In the genomic region with DNA sequence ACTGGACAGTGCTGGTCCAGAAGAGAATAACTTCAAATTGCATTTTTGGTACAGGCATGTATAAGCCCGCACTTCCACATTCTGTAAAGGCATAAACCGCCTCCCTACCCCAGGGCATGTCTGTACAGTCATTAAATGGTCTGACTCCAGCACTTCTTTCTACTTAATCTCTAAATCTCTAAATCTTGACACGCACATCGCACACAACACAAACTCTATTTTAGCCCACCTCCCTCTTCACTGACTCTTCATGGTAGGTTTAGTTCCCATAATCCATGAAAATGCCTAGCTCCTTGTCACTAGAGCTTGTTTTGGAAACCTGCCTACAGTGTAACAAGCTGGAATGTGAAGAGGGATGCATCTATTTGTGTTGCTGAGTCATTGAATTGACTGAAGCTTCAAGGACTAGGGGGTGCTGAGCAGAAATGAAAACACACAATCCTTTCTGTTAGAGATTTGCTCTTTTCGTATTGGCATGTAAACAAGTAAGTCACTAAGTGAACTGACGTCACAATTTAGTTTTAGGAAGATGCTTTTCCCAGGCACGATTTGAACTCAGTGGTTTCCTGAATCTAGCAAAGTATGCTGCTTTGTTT, we compare ENCODE assay signal across 8 cellular contexts. TPM values are rescaled to one million over a fixed set of nuclear protein-coding genes. Genes with fewer than 3 reads are reported as not detected.
DNase-seq lines count a peak whose midpoint lies in the region; ATAC-seq and TF ChIP-seq lines count a peak whose summit lies in the region.

No MANE protein-coding gene starts in this region.

- H3K4me3 ChIP-seq in OCI-LY3 (ENCODE audit: low read length) (peak overlapping the region; percentile 93), breast epithelium (peak overlapping the region in 2 of 3 donors; percentile 88 to 90)

- H3K36me3 Mint-ChIP-seq in CD14-positive monocyte, result peaks cover 0 to 4% of the 10 kb centered on the region in 2 donors
- H3K36me3 Mint-ChIP-seq in stimulated activated effector memory CD8-positive, alpha-beta T cell treated with anti-CD3 and anti-CD28 coated beads, Interleukin-12 subunit alpha, Interleukin-12 subunit beta, amount 100 ng/mL, for 72 hours, result no peaks in the 10 kb centered on the region

- H3K27me3 Mint-ChIP-seq in CD14-positive monocyte (ENCODE audit: low read depth in 3 of 3), result peaks cover 23 to 37% (median 25%) of the 10 kb centered on the region in 3 donors

- no peaks in the 10 kb centered on the region for H3K36me3 ChIP-seq in OCI-LY3 (replicated peaks; ENCODE audit: low read depth, low read length)
- no peaks in the 10 kb centered on the region for H3K36me3 ChIP-seq in breast epithelium

- H3K79me2 ChIP-seq in OCI-LY3 (ENCODE audit: low read length), result peaks cover 19% of the 10 kb centered on the region

- TF ChIP-seq POLR2A in breast epithelium (IDR thresholded peaks at IDR 0.05), result no peak

- no peak for ATAC-seq in stimulated activated effector memory CD8-positive, alpha-beta T cell treated with anti-CD3 and anti-CD28 coated beads, Interleukin-12 subunit alpha, Interleukin-12 subunit beta, amount 100 ng/mL, for 72 hours
- no peak for ATAC-seq in GM21360 (IDR thresholded peaks at IDR 0.05; ENCODE audit: unreplicated experiment)

- H3K9me3 ChIP-seq in OCI-LY3 (ENCODE audit: insufficient read depth, low read length) (no peaks in the 10 kb centered on the region), breast epithelium (no peaks in the 10 kb centered on the region)

- peaks cover 29% of the 10 kb centered on the region for H3K4me1 ChIP-seq in OCI-LY3 (ENCODE audit: low read length)
- no peaks in the 10 kb centered on the region for H3K4me1 ChIP-seq in breast epithelium

- peaks cover 0 to 7% (median 0%) of the 10 kb centered on the region in 7 donors for H3K9me3 Mint-ChIP-seq in CD14-positive monocyte
- no peaks in the 10 kb centered on the region for H3K9me3 Mint-ChIP-seq in stimulated activated effector memory CD8-positive, alpha-beta T cell treated with anti-CD3 and anti-CD28 coated beads, Interleukin-12 subunit alpha, Interleukin-12 subunit beta, amount 100 ng/mL, for 72 hours

- TF ChIP-seq CTCF in CD14-positive monocyte (IDR thresholded peaks at IDR 0.05) (no peak), OCI-LY3 (IDR thresholded peaks at IDR 0.05; ENCODE audit: low read depth, low read length) (no peak), breast epithelium (IDR thresholded peaks at IDR 0.05) (no peak)

- H3K27me3 ChIP-seq in OCI-LY3 (ENCODE audit: low read depth, low read length) (no peaks in the 10 kb centered on the region), breast epithelium (no peaks in the 10 kb centered on the region)

- H3K27ac Mint-ChIP-seq in CD14-positive monocyte, result peak overlapping the region in 6 of 7 donors; percentile 37 to 82 (median 76)
- peak overlapping the region; percentile 94 for H3K27ac Mint-ChIP-seq in stimulated activated effector memory CD8-positive, alpha-beta T cell treated with anti-CD3 and anti-CD28 coated beads, Interleukin-12 subunit alpha, Interleukin-12 subunit beta, amount 100 ng/mL, for 72 hours

- peak overlapping the region; percentile 88 for H2AFZ ChIP-seq in OCI-LY3 (ENCODE audit: low read depth, low read length)

- no peak overlapping the region; the same call in 1 of the 2 replicates for H3K9ac ChIP-seq in OCI-LY3 (ENCODE audit: low read length)

- DNase-seq in CD14-positive monocyte (ENCODE audit: low spot score) (no peak), HS-27A (ENCODE audit: low read depth) (peak; percentile 67), breast epithelium (ENCODE audit: low spot score in 2 of 2) (no peak), iris pigment epithelial cell (ENCODE audit: low read depth) (peak; percentile 98)
- no peak for DNase-seq in stimulated activated effector memory CD8-positive, alpha-beta T cell treated with anti-CD3 and anti-CD28 coated beads, Interleukin-12 subunit alpha, Interleukin-12 subunit beta, amount 100 ng/mL, for 72 hours (ENCODE audit: low spot score in 2 of 2)
- DNase-seq in activated CD4-positive, CD25-positive, alpha-beta regulatory T cell treated with anti-CD3 and anti-CD28 coated beads, Interleukin-2, amount 50 U/mL, for 72 hours, result no peak

- intact Hi-C loops in CD14-positive monocyte (cut with micrococcal nuclease) (no loop called here), breast epithelium (cut with DNase I; ENCODE audit: low total_unique reads) (loop anchor here (5.0 kb wide), 1 partner anchor 76 kb away; no protein-coding TSS in a partner anchor)

- H3K4me1 Mint-ChIP-seq in CD14-positive monocyte, result peaks cover 29% of the 10 kb centered on the region
- H3K4me1 Mint-ChIP-seq in stimulated activated effector memory CD8-positive, alpha-beta T cell treated with anti-CD3 and anti-CD28 coated beads, Interleukin-12 subunit alpha, Interleukin-12 subunit beta, amount 100 ng/mL, for 72 hours, result peaks cover 33% of the 10 kb centered on the region

- peak overlapping the region; percentile 87 to 94 for H3K4me3 Mint-ChIP-seq in CD14-positive monocyte
- peak overlapping the region; percentile 91 for H3K4me3 Mint-ChIP-seq in stimulated activated effector memory CD8-positive, alpha-beta T cell treated with anti-CD3 and anti-CD28 coated beads, Interleukin-12 subunit alpha, Interleukin-12 subunit beta, amount 100 ng/mL, for 72 hours

- H4K20me1 ChIP-seq in OCI-LY3 (ENCODE audit: insufficient read depth, low read length), result no peaks in the 10 kb centered on the region

- no peak overlapping the region for H3K27ac ChIP-seq in OCI-LY3 (ENCODE audit: low read length)
- H3K27ac ChIP-seq in breast epithelium, result peak overlapping the region; percentile 97 to 98

- H3K4me2 ChIP-seq in OCI-LY3 (ENCODE audit: low read length), result peak overlapping the region; percentile 91

RNA-seq across cellular contexts. Expression of a gene that starts 1.6 kb away (rescaled TPM):
- polyA plus RNA-seq in CD14-positive monocyte, result 1 to 10 TPM in 1 of 2 donors, under 1 TPM in 1; 0.24 to 1.1 TPM
- 10 to 100 TPM; 18.7 to 32.8 (median 24.6) TPM for total RNA-seq in breast epithelium

Comparison
In these comparisons a context has a peak if more than half of its experiments do, and no peak if none do; other contexts are left out.
1. DNase-seq: peak in HS-27A (single experiment) and iris pigment epithelial cell (single experiment); none in CD14-positive monocyte (single experiment), breast epithelium (0 of 2), stimulated activated effector memory CD8-positive, alpha-beta T cell treated with anti-CD3 and anti-CD28 coated beads, Interleukin-12 subunit alpha, Interleukin-12 subunit beta, amount 100 ng/mL, for 72 hours (0 of 2) and activated CD4-positive, CD25-positive, alpha-beta regulatory T cell treated with anti-CD3 and anti-CD28 coated beads, Interleukin-2, amount 50 U/mL, for 72 hours (single experiment).